In genomic region chr7:55534262-55534915, GRCh38 we compare ENCODE assay signal across 1 cellular context.
A peak's percentile ranks its signal among the peaks of the same experiment; 100 is the strongest.
TF ChIP-seq lines count a peak whose summit lies in the region.

No MANE protein-coding gene starts in this region.

TF ChIP-seq in IMR-90, 13 proteins besides CTCF, POLR2A, EP300 and RAD21 (continued from another document):
- TF ChIP-seq, protein P1, sequence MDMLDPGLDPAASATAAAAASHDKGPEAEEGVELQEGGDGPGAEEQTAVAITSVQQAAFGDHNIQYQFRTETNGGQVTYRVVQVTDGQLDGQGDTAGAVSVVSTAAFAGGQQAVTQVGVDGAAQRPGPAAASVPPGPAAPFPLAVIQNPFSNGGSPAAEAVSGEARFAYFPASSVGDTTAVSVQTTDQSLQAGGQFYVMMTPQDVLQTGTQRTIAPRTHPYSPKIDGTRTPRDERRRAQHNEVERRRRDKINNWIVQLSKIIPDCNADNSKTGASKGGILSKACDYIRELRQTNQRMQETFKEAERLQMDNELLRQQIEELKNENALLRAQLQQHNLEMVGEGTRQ (IDR thresholded peaks at IDR 0.05; ENCODE audit: low read depth, low read length) = no peak
- TF ChIP-seq MAFK (IDR thresholded peaks at IDR 0.05; ENCODE audit: low read depth, low read length) = peak; percentile 46
- TF ChIP-seq CHD1 (IDR thresholded peaks at IDR 0.05; ENCODE audit: low read depth, low read length) = no peak
